ENCODE assay signal across 10 cellular contexts in genomic region chr5:40842351-40842750, GRCh38. TPM values are rescaled to one million over a fixed set of nuclear protein-coding genes. Genes with fewer than 3 reads are reported as not detected.
DNase-seq lines count a peak whose midpoint lies in the region; ATAC-seq, FAIRE-seq and TF ChIP-seq lines count a peak whose summit lies in the region.
"Had no signal": no experiment of that assay in that cellular context is flagged by ENCODE, and none has a peak within 500 bp of the region (broad histone marks: within the 10 kb centered on the region; RNA-seq: fewer than 3 reads in every experiment).

No MANE protein-coding gene starts in this region.

- H3K36me3 ChIP-seq in adipocyte (ENCODE audit: control insufficient read depth, insufficient read depth, low read length, severe bottlenecking): peaks cover 32% of the 10 kb centered on the region
- peaks cover 17% of the 10 kb centered on the region for H3K36me3 ChIP-seq in left ventricle myocardium inferior

- no peak for TF ChIP-seq CTCF in left ventricle myocardium inferior (IDR thresholded peaks at IDR 0.05; ENCODE audit: borderline replicate concordance)

- H3K4me1 ChIP-seq in adipocyte (ENCODE audit: control insufficient read depth, insufficient read depth, low read length) (peaks cover 23% of the 10 kb centered on the region), left ventricle myocardium inferior (peaks cover 16% of the 10 kb centered on the region)

- H3K4me3 ChIP-seq in adipocyte (ENCODE audit: low read length): peak overlapping the region; percentile 87
- H3K4me3 ChIP-seq in left ventricle myocardium inferior: peak overlapping the region; percentile 59
- H3K4me3 ChIP-seq in skin epidermis: peak overlapping the region in 6 of 7 experiments; percentile 20 to 42 (median 36)

- ATAC-seq in GM21367 (IDR thresholded peaks at IDR 0.05; ENCODE audit: unreplicated experiment): no peak
- ATAC-seq: activated CD8-positive, alpha-beta T cell treated with anti-CD3 and anti-CD28 coated beads for 36 hours had no signal

- H3K27ac ChIP-seq in left ventricle myocardium inferior (replicated peaks): peak overlapping the region; percentile 81
- H3K27ac ChIP-seq in skin epidermis: peak overlapping the region in 10 of 21 experiments; percentile 10 to 94 (median 85)

- FAIRE-seq in H54 (lab: Jason Lieb, UNC) (peak; percentile 89), GM19239 (lab: Jason Lieb, UNC) (no peak)

- H3K27me3 ChIP-seq in adipocyte (replicated peaks; ENCODE audit: control insufficient read depth, insufficient read depth, low read length) (no peaks in the 10 kb centered on the region), left ventricle myocardium inferior (ENCODE audit: low read depth) (no peaks in the 10 kb centered on the region)

- peak overlapping the region; percentile 94 for H3K9ac ChIP-seq in adipocyte (ENCODE audit: low read length)

- TF ChIP-seq POLR2A in H54 (IDR thresholded peaks at IDR 0.05; ENCODE audit: low read depth, low read length): no peak

- H3K9me3 ChIP-seq in adipocyte (ENCODE audit: control insufficient read depth, low read length) (no peaks in the 10 kb centered on the region), left ventricle myocardium inferior (replicated peaks) (no peaks in the 10 kb centered on the region)

- DNase-seq in H54 (ENCODE audit: insufficient read length, low spot score): no peak
- peak; percentile 24 for DNase-seq in adipocyte (ENCODE audit: low read depth)
- no peak for DNase-seq in left ventricle myocardium inferior
- DNase-seq in GM19239 (ENCODE audit: insufficient read length, low spot score): no peak
- no peak for DNase-seq in T-helper 2 cell
- DNase-seq in NK-92 treated with Interleukin-12 subunit alpha and Interleukin-12 subunit beta, amount 100 ng/mL, for 24 hours (lab: John Stamatoyannopoulos, UW): no peak
- DNase-seq: activated CD8-positive, alpha-beta T cell treated with anti-CD3 and anti-CD28 coated beads for 36 hours; NCI-H187 treated with DMSO at 0.1 percent for 48 hours had no signal

- intact Hi-C loops in left ventricle myocardium inferior (cut with micrococcal nuclease): no loop called here

RNA-seq across cellular contexts. Expression of gene CARD6, which starts 1.2 kb away (rescaled TPM):
- total RNA-seq in left ventricle myocardium inferior: 6.1 TPM

RNA-seq across cellular contexts. Expression of gene RPL37, which starts 7.3 kb away (rescaled TPM):
- total RNA-seq in left ventricle myocardium inferior: 624 TPM

RNA-seq across cellular contexts. Expression of gene PRKAA1, which starts 44.2 kb away (rescaled TPM):
- 38.5 TPM for total RNA-seq in left ventricle myocardium inferior

Comparison
In these comparisons a context has a peak if more than half of its experiments do, and no peak if none do; other contexts are left out.
1. H3K4me3 ChIP-seq: peak in every context shown above with its lines; median percentile 87 in adipocyte; 59 in left ventricle myocardium inferior; 36 in skin epidermis.